Comparison of ENCODE assay signal across 2 cellular contexts in genomic region chr2:3251974-3252373, GRCh38.
TF ChIP-seq lines count a peak whose summit lies in the region.

No MANE protein-coding gene starts in this region.

TF ChIP-seq in HEK293, 187 proteins besides CTCF, POLR2A, EP300 and RAD21 (continued from another document):
- peak; percentile 83 for TF ChIP-seq REST (tag by site-specific recombination; IDR thresholded peaks at IDR 0.05)

TF ChIP-seq in GM12878, 131 proteins besides CTCF, POLR2A, EP300 and RAD21 (continued from another document):
- TF ChIP-seq REST (IDR thresholded peaks at IDR 0.05; ENCODE audit: low read depth, low read length), result peak; percentile 57; the same call in 1 of the 2 replicates
TF ChIP-seq in GM12878: peak in this region for 1.
